In genomic region chr1:215082532-215083407, GRCh38 we compare ENCODE assay signal across 9 cellular contexts. TPM values are rescaled to one million over a fixed set of nuclear protein-coding genes. Genes with fewer than 3 reads are reported as not detected.
DNase-seq lines count a peak whose midpoint lies in the region; ATAC-seq and TF ChIP-seq lines count a peak whose summit lies in the region.
"Had no signal": no experiment of that assay in that cellular context is flagged by ENCODE, and none has a peak within 500 bp of the region (broad histone marks: within the 10 kb centered on the region; RNA-seq: fewer than 3 reads in every experiment).

Gene KCNK2 (plus strand): TSS chr1:215082737. CDS start chr1:215083386, 649 bp downstream.

- no peak within 1 kb of the TSS for H3K27ac ChIP-seq in left ventricle myocardium inferior (replicated peaks)
- H3K27ac ChIP-seq in spleen, result no peak within 1 kb of the TSS

- no peaks in the 10 kb centered on the region for H3K9me3 ChIP-seq in T-helper 17 cell (ENCODE audit: control insufficient read depth, low read length, poor library complexity, severe bottlenecking)
- H3K9me3 ChIP-seq in left ventricle myocardium inferior (replicated peaks), result no peaks in the 10 kb centered on the region
- no peaks in the 10 kb centered on the region for H3K9me3 ChIP-seq in spleen

- WGBS in spleen, 5 donors, result 1 to 7% (median 4%) methylated on average over 49 to 88 of the region's 88 CpGs

- H3K4me3 ChIP-seq in left ventricle myocardium inferior, result peak within 1 kb of the TSS; percentile 54
- H3K4me3 ChIP-seq in spleen, result peak within 1 kb of the TSS in 5 of 8 donors; percentile 11 to 55 (median 30)

- ATAC-seq in T-helper 17 cell, result no peak
- ATAC-seq in HG02610 (IDR thresholded peaks at IDR 0.05; ENCODE audit: unreplicated experiment), result no peak
- no peak for ATAC-seq in GM18861 (IDR thresholded peaks at IDR 0.05; ENCODE audit: unreplicated experiment)

- no peak within 1 kb of the TSS for H3K27ac Mint-ChIP-seq in T-helper 17 cell

- DNase-seq in NCI-H524 (lab: John Stamatoyannopoulos, UW) (peak; percentile 3 to 45), NCI-H524 treated with DMSO at 0.1 percent for 48 hours (lab: John Stamatoyannopoulos, UW) (no peak), T-helper 17 cell (no peak), left ventricle myocardium inferior (no peak), spleen (peak; percentile 61), pons (ENCODE audit: low spot score) (no peak)

- peak within 1 kb of the TSS; percentile 58 for H3K4me3 Mint-ChIP-seq in T-helper 17 cell

- intact Hi-C loops in left ventricle myocardium inferior (cut with micrococcal nuclease) (no loop called here), spleen (cut with DNase I; ENCODE audit: low total_unique reads) (no loop called here)

- TF ChIP-seq CTCF in left ventricle myocardium inferior (IDR thresholded peaks at IDR 0.05; ENCODE audit: borderline replicate concordance), result no peak
- TF ChIP-seq CTCF in spleen (IDR thresholded peaks at IDR 0.05 in 8 of 11, conservative IDR thresholded peaks at IDR 0.05 in 3 of 11), result no peak

- H3K27me3 ChIP-seq in left ventricle myocardium inferior (ENCODE audit: low read depth) (peaks cover 88% of the 10 kb centered on the region), spleen (replicated peaks in 1 of 7) (peaks cover 0 to 67% (median 31%) of the 10 kb centered on the region in 7 donors)

- no peak for TF ChIP-seq POLR2A in spleen (IDR thresholded peaks at IDR 0.05)

- H3K4me1 ChIP-seq in left ventricle myocardium inferior, result peaks cover 15% of the 10 kb centered on the region
- peaks cover 0 to 19% (median 3%) of the 10 kb centered on the region in 6 donors for H3K4me1 ChIP-seq in spleen

- H3K36me3 Mint-ChIP-seq in T-helper 17 cell (ENCODE audit: low read depth), result peaks cover 3% of the 10 kb centered on the region

- no peaks in the 10 kb centered on the region for H3K4me1 Mint-ChIP-seq in T-helper 17 cell

- H3K27me3 Mint-ChIP-seq in T-helper 17 cell, result peaks cover 42% of the 10 kb centered on the region

- H3K36me3 ChIP-seq in left ventricle myocardium inferior, result no peaks in the 10 kb centered on the region
- H3K36me3 ChIP-seq in spleen, result no peaks in the 10 kb centered on the region

RNA-seq across cellular contexts. Expression of gene KCNK2, which starts in this region (rescaled TPM):
- total RNA-seq in T-helper 17 cell, result not detected
- 0.08 TPM for total RNA-seq in left ventricle myocardium inferior
- under 1 TPM in 1 of 7 donors, not detected in 6; 0.17 TPM for total RNA-seq in spleen
- under 1 TPM in 1 of 3 donors, not detected in 2; 0.13 TPM for polyA plus RNA-seq in spleen
- total RNA-seq: T-helper 1 cell treated with Interleukin-12 subunit alpha and Interleukin-12 subunit beta and Interleukin-4 antibody, amounts not matched to agents 30 ng/mL and 1 ng/mL, for 36 hours had no signal

Comparison
In these comparisons a context has a peak if more than half of its experiments do, and no peak if none do; other contexts are left out.
1. DNase-seq: peak in NCI-H524 (2 of 2); none in NCI-H524 treated with DMSO at 0.1 percent for 48 hours (single experiment), T-helper 17 cell (0 of 3), left ventricle myocardium inferior (single experiment) and pons (single experiment).
2. Peak in DNase-seq and H3K4me3 ChIP-seq in spleen; RNA of the gene not detected or under 1 TPM.